In genomic region chr16:71499775-71500364, GRCh38 we compare ENCODE assay signal across 8 cellular contexts. TPM values are rescaled to one million over a fixed set of nuclear protein-coding genes. Genes with fewer than 3 reads are reported as not detected.
DNase-seq lines count a peak whose midpoint lies in the region; ATAC-seq and TF ChIP-seq lines count a peak whose summit lies in the region.

No MANE protein-coding gene starts in this region.

- H3K36me3 Mint-ChIP-seq in Calu3 (ENCODE audit: insufficient read depth, unreplicated experiment) (no peaks in the 10 kb centered on the region), GM23338 (ENCODE audit: low read depth) (no peaks in the 10 kb centered on the region), type B pancreatic cell (no peaks in the 10 kb centered on the region)
- H3K36me3 Mint-ChIP-seq in effector memory CD8-positive, alpha-beta T cell (ENCODE audit: insufficient read depth), result peaks cover 3% of the 10 kb centered on the region

- no peaks in the 10 kb centered on the region; the same call in 1 of the 2 replicates for H3K9me2 ChIP-seq in GM23338 (ENCODE audit: insufficient read depth)

- no peaks in the 10 kb centered on the region for H3K4me1 ChIP-seq in GM23338 (ENCODE audit: insufficient read depth)

- no peaks in the 10 kb centered on the region for H3F3A ChIP-seq in GM23338 (replicated peaks; ENCODE audit: low read depth)

- no peaks in the 10 kb centered on the region for H3K36me3 ChIP-seq in GM23338 (ENCODE audit: insufficient read depth)

- H3K9me3 Mint-ChIP-seq in Calu3 (ENCODE audit: low read depth, unreplicated experiment) (no peaks in the 10 kb centered on the region), GM23338 (peaks cover 5% of the 10 kb centered on the region; the same call in 2 of the 3 replicates), type B pancreatic cell (no peaks in the 10 kb centered on the region)
- H3K9me3 Mint-ChIP-seq in effector memory CD8-positive, alpha-beta T cell, result no peaks in the 10 kb centered on the region

- DNase-seq in Calu3 (peak; percentile 72), GM23338 (ENCODE audit: low spot score) (peak; percentile 79), NCI-H2227 (lab: John Stamatoyannopoulos, UW; ENCODE audit: unreplicated experiment) (peak; percentile 59), mucosa of gallbladder (ENCODE audit: low spot score) (peak; percentile 42), type B pancreatic cell (ENCODE audit: extremely low spot score, unreplicated experiment) (no peak)
- DNase-seq in activated CD4-positive, alpha-beta T cell treated with anti-CD3 and anti-CD28 coated beads for 4 hours, result peak; percentile 22 to 57
- peak; percentile 45 to 61 (median 57) for DNase-seq in effector memory CD8-positive, alpha-beta T cell

- H3K4me3 ChIP-seq in GM23338, result no peak overlapping the region

- CTCF ChIA-PET in Calu3 (lab: Charles Lee), result interaction anchor here (0.5 to 3.2 kb wide), 16 partner anchors 16 to 729 kb away, joined by 3 to 53 read pairs (median 4); partner anchors contain the start of genes CALB2 and CHST4

- no peaks in the 10 kb centered on the region for H3K79me2 ChIP-seq in GM23338 (replicated peaks; ENCODE audit: insufficient read depth)

- no peak overlapping the region for H3K27ac ChIP-seq in GM23338 (ENCODE audit: low read depth)

- H3K27me3 Mint-ChIP-seq in Calu3 (ENCODE audit: unreplicated experiment) (no peaks in the 10 kb centered on the region), GM23338 (ENCODE audit: insufficient read depth, low read depth, poor library complexity) (peaks cover 5% of the 10 kb centered on the region), type B pancreatic cell (peaks cover 8% of the 10 kb centered on the region)
- H3K27me3 Mint-ChIP-seq in effector memory CD8-positive, alpha-beta T cell, result peaks cover 20 to 36% of the 10 kb centered on the region in 2 donors

- intact Hi-C loops in Calu3 (cut with micrococcal nuclease; ENCODE audit: unreplicated experiment), result loop anchor here (2.0 kb wide), 1 partner anchor 111 kb away; no protein-coding TSS in a partner anchor

- H3K27me3 ChIP-seq in GM23338 (ENCODE audit: insufficient read depth), result no peaks in the 10 kb centered on the region

- H3K27ac Mint-ChIP-seq in Calu3 (ENCODE audit: unreplicated experiment) (no peak overlapping the region), GM23338 (no peak overlapping the region), type B pancreatic cell (no peak overlapping the region)
- no peak overlapping the region for H3K27ac Mint-ChIP-seq in effector memory CD8-positive, alpha-beta T cell

- no peaks in the 10 kb centered on the region for H4K20me1 ChIP-seq in GM23338 (replicated peaks; ENCODE audit: insufficient read depth)

- H3K4me2 ChIP-seq in GM23338, result no peak overlapping the region

- ATAC-seq in GM23338 (peak; percentile 90), HG02678 (IDR thresholded peaks at IDR 0.05; ENCODE audit: unreplicated experiment) (no peak)
- peak; percentile 78 for ATAC-seq in effector memory CD8-positive, alpha-beta T cell (replicated peaks)

- no TSS peak for BruUV-seq in Calu3 (replicated peaks; lab: Mats Ljungman, UMichigan)

- no peak overlapping the region for H3K4me3 Mint-ChIP-seq in Calu3 (ENCODE audit: low read depth, unreplicated experiment)
- H3K4me3 Mint-ChIP-seq in GM23338, result no peak overlapping the region
- H3K4me3 Mint-ChIP-seq in effector memory CD8-positive, alpha-beta T cell, result no peak overlapping the region
- H3K4me3 Mint-ChIP-seq in type B pancreatic cell, result no peak overlapping the region

- H2AFZ ChIP-seq in GM23338, result no peak overlapping the region

- TF ChIP-seq CTCF in Calu3 (IDR thresholded peaks at IDR 0.05; ENCODE audit: unreplicated experiment), result peak; percentile 77
- TF ChIP-seq CTCF in GM23338 (conservative IDR thresholded peaks at IDR 0.05; ENCODE audit: low read depth in 2 of 2), result peak; percentile 79 to 86
- peak; percentile 83 for TF ChIP-seq CTCF in type B pancreatic cell (conservative IDR thresholded peaks at IDR 0.05)

- H3K4me1 Mint-ChIP-seq in Calu3 (ENCODE audit: low read depth, unreplicated experiment) (peaks cover 2% of the 10 kb centered on the region), GM23338 (no peaks in the 10 kb centered on the region; the same call in 1 of the 3 replicates), type B pancreatic cell (ENCODE audit: unreplicated experiment) (no peaks in the 10 kb centered on the region)
- no peaks in the 10 kb centered on the region for H3K4me1 Mint-ChIP-seq in effector memory CD8-positive, alpha-beta T cell (ENCODE audit: low read depth in 2 of 2)

TF ChIP-seq in GM23338, 12 proteins besides CTCF, POLR2A, EP300 and RAD21:
- TF ChIP-seq POLR2AphosphoS5 (IDR thresholded peaks at IDR 0.05; ENCODE audit: low read depth) (no peak), ETS1 (IDR thresholded peaks at IDR 0.05) (no peak), EZH2 (IDR thresholded peaks at IDR 0.05; ENCODE audit: low read depth, unreplicated experiment) (no peak), ZNF331 (CRISPR knock-in tag; IDR thresholded peaks at IDR 0.05; ENCODE audit: low read depth) (no peak)

RNA-seq across cellular contexts. Expression of gene ZNF19, which starts 10.7 kb away (rescaled TPM):
- total RNA-seq in Calu3 (2022), result 11.1 and 11.3 TPM in 2 replicates
- 3.5 and 4.8 TPM in 2 replicates for total RNA-seq in GM23338 (2014; rRNA removed; shearing (Covaris generic))
- polyA plus RNA-seq in GM23338 (2016; fragmentation: Nextera tagmentation; extraction: Ambion mirVana), result 1.0 and 1.4 TPM in 2 replicates
- total RNA-seq in mucosa of gallbladder, result 5.6 TPM
- 6.0 and 7.6 TPM in 2 replicates for total RNA-seq in type B pancreatic cell (ENCODE audit: low replicate concordance)

RNA-seq across cellular contexts. Expression of gene CHST4, which starts 26.4 kb away (rescaled TPM):
- 72.9 and 105 TPM in 2 replicates for total RNA-seq in Calu3 (2022)
- 16.7 and 17.8 TPM in 2 replicates for total RNA-seq in GM23338 (2014; rRNA removed; shearing (Covaris generic))
- polyA plus RNA-seq in GM23338 (2016; fragmentation: Nextera tagmentation; extraction: Ambion mirVana), result 4.3 and 5.5 TPM in 2 replicates
- 586 TPM for total RNA-seq in mucosa of gallbladder
- 0.33 TPM in 1 of 2 replicates, not detected in the other for total RNA-seq in type B pancreatic cell (ENCODE audit: low replicate concordance)

RNA-seq across cellular contexts. Expression of gene ZNF23, which starts 37.8 kb away (rescaled TPM):
- 13.3 and 13.9 TPM in 2 replicates for total RNA-seq in Calu3 (2022)
- 8.8 TPM in 2 replicates for total RNA-seq in GM23338 (2014; rRNA removed; shearing (Covaris generic))
- polyA plus RNA-seq in GM23338 (2016; fragmentation: Nextera tagmentation; extraction: Ambion mirVana), result 7.9 and 8.4 TPM in 2 replicates
- 6.3 TPM for total RNA-seq in mucosa of gallbladder
- total RNA-seq in type B pancreatic cell (ENCODE audit: low replicate concordance), result 9.8 and 11.1 TPM in 2 replicates

RNA-seq across cellular contexts. Expression of gene TLE7, which starts 58.0 kb away (rescaled TPM):
- total RNA-seq in Calu3 (2022), result not detected in 2 replicates
- total RNA-seq in GM23338 (2014; rRNA removed; shearing (Covaris generic)), result 2.5 and 4.2 TPM in 2 replicates
- 0.44 and 0.57 TPM in 2 replicates for polyA plus RNA-seq in GM23338 (2016; fragmentation: Nextera tagmentation; extraction: Ambion mirVana)
- total RNA-seq in mucosa of gallbladder, result 0.14 TPM
- total RNA-seq in type B pancreatic cell (ENCODE audit: low replicate concordance), result not detected in 2 replicates

Comparison
In these comparisons a context has a peak if more than half of its experiments do, and no peak if none do; other contexts are left out.
1. RNA of gene CHST4, which starts 26.4 kb away (total RNA-seq): 586 TPM in mucosa of gallbladder (single experiment), 72.9 to 105 TPM in Calu3 and 16.7 to 17.8 TPM in GM23338; 0.33 TPM in type B pancreatic cell; every median in the first group is over 10 times any median in the second.
2. Peak in every context shown above with its lines, with median percentiles within 50 percentile points of each other: CTCF ChIP-seq.